In genomic region chr19:17627921-17628320, GRCh38 we compare ENCODE assay signal across 26 cellular contexts.
"Had no signal": no experiment of that assay in that cellular context is flagged by ENCODE, and none has a peak within 500 bp of the region (broad histone marks: within the 10 kb centered on the region; RNA-seq: fewer than 3 reads in every experiment).

No MANE protein-coding gene starts in this region.

- DNase-seq: hippocampal formation; left colon; midbrain; naive thymus-derived CD4-positive, alpha-beta T cell; ovary; right lobe of liver; stimulated activated CD4-positive, alpha-beta T cell treated with anti-CD3 and anti-CD28 coated beads, Interleukin-1b, Interleukin-23, amount 100 ng/mL, for 48 hours; stimulated activated CD4-positive, alpha-beta T cell treated with anti-CD3 and anti-CD28 coated beads, Interleukin-2, amount 100 ng/mL, for 48 hours; stimulated activated CD4-positive, alpha-beta T cell treated with anti-CD3 and anti-CD28 coated beads, Interleukin-4, amount 100 ng/mL, for 4 hours; stimulated activated CD8-positive, alpha-beta memory T cell treated with anti-CD3 and anti-CD28 coated beads, Interleukin-4, amount 100 ng/mL, for 48 hours; stimulated activated naive CD4-positive, alpha-beta T cell treated with Interleukin-2 at 50 U/mL for 16 hours; stimulated activated naive CD8-positive, alpha-beta T cell treated with anti-CD3 and anti-CD28 coated beads, Interleukin-15, amount 100 ng/mL, for 72 hours; substantia nigra; uterus had no signal

- H3K9me3 ChIP-seq: left lung, mucosa of descending colon, neutrophil, ovary, right atrium auricular region, right lobe of liver, tibial nerve, uterus had no signal

- H3K4me1 ChIP-seq: left lung, right atrium auricular region, right lobe of liver, tibial nerve, uterus had no signal

- H3K36me3 ChIP-seq: left lung, neutrophil, ovary, right atrium auricular region, right lobe of liver, tibial nerve, uterus had no signal

- H3K27ac Mint-ChIP-seq: memory B cell; naive thymus-derived CD4-positive, alpha-beta T cell; nephron; progenitor cell of endocrine pancreas; stimulated activated memory B cell treated with anti-CD40 and anti-IgM and Interleukin-4, amounts not matched to agents 10 μg/mL and 1 μg/mL and 100 μg/mL, for 72 hours; stimulated activated naive CD8-positive, alpha-beta T cell treated with anti-CD3 and anti-CD28 coated beads, Interleukin-15, amount 100 ng/mL, for 72 hours; type B pancreatic cell had no signal

- H3K27me3 ChIP-seq: left lung, ovary, right atrium auricular region, right lobe of liver, tibial nerve, uterus had no signal

- H3K4me3 ChIP-seq: left lung, mucosa of descending colon, ovary, right atrium auricular region, right lobe of liver, smooth muscle cell, tibial nerve, uterus had no signal

- H3K4me2 ChIP-seq: smooth muscle cell had no signal

- H3K27me3 Mint-ChIP-seq: progenitor cell of endocrine pancreas; stimulated activated naive CD8-positive, alpha-beta T cell treated with anti-CD3 and anti-CD28 coated beads, Interleukin-15, amount 100 ng/mL, for 72 hours; type B pancreatic cell had no signal

- H3K4me3 Mint-ChIP-seq: memory B cell; naive thymus-derived CD4-positive, alpha-beta T cell; nephron; neural crest cell; stimulated activated memory B cell treated with anti-CD40 and anti-IgM and Interleukin-4, amounts not matched to agents 10 μg/mL and 1 μg/mL and 100 μg/mL, for 72 hours; stimulated activated naive CD8-positive, alpha-beta T cell treated with anti-CD3 and anti-CD28 coated beads, Interleukin-15, amount 100 ng/mL, for 72 hours; type B pancreatic cell had no signal

- H3K36me3 Mint-ChIP-seq: memory B cell; naive thymus-derived CD4-positive, alpha-beta T cell; stimulated activated memory B cell treated with anti-CD40 and anti-IgM and Interleukin-4, amounts not matched to agents 10 μg/mL and 1 μg/mL and 100 μg/mL, for 72 hours; type B pancreatic cell had no signal

- ATAC-seq: left colon; left lung; mucosa of descending colon; naive thymus-derived CD4-positive, alpha-beta T cell; right lobe of liver; stimulated activated memory B cell treated with anti-CD40 and anti-IgM and Interleukin-4, amounts not matched to agents 10 μg/mL and 1 μg/mL and 100 μg/mL, for 72 hours; stimulated activated naive CD8-positive, alpha-beta T cell treated with anti-CD3 and anti-CD28 coated beads, Interleukin-15, amount 100 ng/mL, for 72 hours had no signal

- H3K27ac ChIP-seq: left lung, neutrophil, ovary, right atrium auricular region, right lobe of liver, tibial nerve, uterus had no signal

- H3K9me3 Mint-ChIP-seq: stimulated activated naive CD8-positive, alpha-beta T cell treated with anti-CD3 and anti-CD28 coated beads, Interleukin-15, amount 100 ng/mL, for 72 hours; type B pancreatic cell had no signal

- H3K4me1 Mint-ChIP-seq: memory B cell; nephron; neural crest cell; stimulated activated memory B cell treated with anti-CD40 and anti-IgM and Interleukin-4, amounts not matched to agents 10 μg/mL and 1 μg/mL and 100 μg/mL, for 72 hours; stimulated activated naive CD8-positive, alpha-beta T cell treated with anti-CD3 and anti-CD28 coated beads, Interleukin-15, amount 100 ng/mL, for 72 hours had no signal
